32 cellular contexts compared by ENCODE assay signal in the genomic region with DNA sequence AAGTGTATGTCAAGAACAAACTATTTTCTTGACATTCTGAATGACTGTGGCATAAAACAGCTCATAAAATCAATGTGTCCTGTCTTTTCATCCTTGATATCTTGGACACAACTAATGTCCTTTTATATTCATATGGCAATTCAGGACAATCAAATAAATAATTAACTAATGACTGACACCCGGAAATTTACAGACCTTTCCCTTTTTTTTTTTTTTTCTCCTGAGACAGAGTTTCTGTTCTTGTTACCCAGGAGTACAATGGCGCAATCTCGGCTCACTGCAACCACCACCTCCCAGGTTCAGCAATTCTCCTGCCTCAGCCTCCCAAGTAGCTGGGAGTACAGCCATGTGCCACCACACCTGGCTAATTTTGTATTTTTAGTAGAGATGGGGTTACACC.
"Had no signal": no experiment of that assay in that cellular context is flagged by ENCODE, and none has a peak within 500 bp of the region (broad histone marks: within the 10 kb centered on the region; RNA-seq: fewer than 3 reads in every experiment).

No MANE protein-coding gene starts in this region.

- FAIRE-seq: TTC549 had no signal

- ATAC-seq: activated CD4-positive, alpha-beta T cell treated with anti-CD3 and anti-CD28 coated beads for 36 hours; activated CD4-positive, CD25-positive, alpha-beta regulatory T cell treated with anti-CD3 and anti-CD28 coated beads, Interleukin-2, amount 50 U/mL, for 24 hours; activated CD8-positive, alpha-beta T cell treated with anti-CD3 and anti-CD28 coated beads, Interleukin-2, amount 10 ng/mL, durations not matched to agents 7 days and 5 days; PC-3; WTC11 had no signal

- H3K27me3 Mint-ChIP-seq: activated CD4-positive, alpha-beta T cell treated with anti-CD3 and anti-CD28 coated beads, Interleukin-2, amount 10 ng/mL, durations not matched to agents 7 days and 5 days had no signal

- H3K9me3 Mint-ChIP-seq: activated CD4-positive, alpha-beta T cell treated with anti-CD3 and anti-CD28 coated beads, Interleukin-2, amount 10 ng/mL, durations not matched to agents 7 days and 5 days; activated naive CD4-positive, alpha-beta T cell treated with anti-CD3 and anti-CD28 coated beads, Interleukin-2, amount 50 U/mL, for 24 hours; activated T-cell treated with anti-CD3 and anti-CD28 coated beads, Interleukin-2, amount 50 U/mL, for 24 hours; T-helper 1 cell treated with Interleukin-12 subunit alpha and Interleukin-12 subunit beta and Interleukin-4 antibody, amounts not matched to agents 30 μg/mL and 1 μg/mL, for 36 hours; T-helper 2 cell treated with Interferon-gamma antibody and Interleukin-4, amounts not matched to agents 5 μg/mL and 100 μg/mL, for 36 hours had no signal

- H3K27me3 ChIP-seq: adrenal gland, brain microvascular endothelial cell, MG63, Peyer's patch, SJSA1 had no signal

- DNase-seq: activated CD4-positive, alpha-beta T cell treated with anti-CD3 and anti-CD28 coated beads for 36 hours; activated CD4-positive, alpha-beta T cell treated with anti-CD3 and anti-CD28 coated beads, Interleukin-2, amount 10 ng/mL, durations not matched to agents 7 days and 5 days; activated CD4-positive, alpha-beta T cell treated with anti-CD3 and anti-CD28 coated beads, Interleukin-2, amount 50 U/mL, for 48 hours; activated CD8-positive, alpha-beta T cell treated with anti-CD3 and anti-CD28 coated beads, Interleukin-2, amount 10 ng/mL, durations not matched to agents 7 days and 5 days; activated gamma-delta T cell; activated naive CD4-positive, alpha-beta T cell treated with Interleukin-2 at 50 U/mL for 16 hours; activated T-cell treated with anti-CD3 and anti-CD28 coated beads, Interleukin-2, amount 50 U/mL, for 24 hours; adrenal gland; anterior cingulate cortex; brain microvascular endothelial cell; Kasumi-1; KG1; MG63; NCI-H1092; NCI-H1436 treated with DMSO at 0.1 percent for 48 hours; NCI-H1694 treated with DMSO at 0.1 percent for 48 hours; NCI-H2029; NCI-H345; NCI-H524 treated with DMSO at 0.1 percent for 48 hours; PC-3; Peyer's patch; RPMI8226; SHP77 treated with DMSO at 0.1 percent for 48 hours; SK-N-SH had no signal

- H3K4me3 Mint-ChIP-seq: activated CD4-positive, alpha-beta T cell treated with anti-CD3 and anti-CD28 coated beads for 36 hours; activated CD4-positive, alpha-beta T cell treated with anti-CD3 and anti-CD28 coated beads, Interleukin-2, amount 10 ng/mL, durations not matched to agents 7 days and 5 days; activated CD8-positive, alpha-beta T cell treated with anti-CD3 and anti-CD28 coated beads, Interleukin-2, amount 10 ng/mL, durations not matched to agents 7 days and 5 days; activated naive CD4-positive, alpha-beta T cell treated with anti-CD3 and anti-CD28 coated beads, Interleukin-2, amount 50 U/mL, for 24 hours; activated T-cell treated with anti-CD3 and anti-CD28 coated beads, Interleukin-2, amount 50 U/mL, for 24 hours; T-helper 1 cell treated with Interleukin-12 subunit alpha and Interleukin-12 subunit beta and Interleukin-4 antibody, amounts not matched to agents 30 μg/mL and 1 μg/mL, for 36 hours; T-helper 2 cell treated with Interferon-gamma antibody and Interleukin-4, amounts not matched to agents 5 μg/mL and 100 μg/mL, for 36 hours; WTC11 had no signal

- H3K27ac ChIP-seq: adrenal gland, brain microvascular endothelial cell, Peyer's patch, SJSA1 had no signal

- H3K36me3 ChIP-seq: adrenal gland, brain microvascular endothelial cell, MG63, Peyer's patch, SJSA1 had no signal

- H3K27ac Mint-ChIP-seq: activated CD4-positive, alpha-beta T cell treated with anti-CD3 and anti-CD28 coated beads for 36 hours; activated CD4-positive, alpha-beta T cell treated with anti-CD3 and anti-CD28 coated beads, Interleukin-2, amount 10 ng/mL, durations not matched to agents 7 days and 5 days; activated CD8-positive, alpha-beta T cell treated with anti-CD3 and anti-CD28 coated beads, Interleukin-2, amount 10 ng/mL, durations not matched to agents 7 days and 5 days; activated naive CD4-positive, alpha-beta T cell treated with anti-CD3 and anti-CD28 coated beads, Interleukin-2, amount 50 U/mL, for 24 hours; activated T-cell treated with anti-CD3 and anti-CD28 coated beads, Interleukin-2, amount 50 U/mL, for 24 hours; activated T-helper 2 cell treated with anti-CD3 and anti-CD28 coated beads, Interferon-gamma antibody, Interleukin-2, Interleukin-4, amounts not matched to agents 10 μg/mL and 5 μg/mL and 100 μg/mL, durations not matched to agents 14 hours and 24 hours and 36 hours; T-helper 1 cell treated with Interleukin-12 subunit alpha and Interleukin-12 subunit beta and Interleukin-4 antibody, amounts not matched to agents 30 μg/mL and 1 μg/mL, for 36 hours; T-helper 2 cell treated with Interferon-gamma antibody and Interleukin-4, amounts not matched to agents 5 μg/mL and 100 μg/mL, for 36 hours; WTC11 had no signal

- H3K9me3 ChIP-seq: adrenal gland, MG63, Peyer's patch, SJSA1, SK-N-SH had no signal

- H3K36me3 Mint-ChIP-seq: activated naive CD4-positive, alpha-beta T cell treated with anti-CD3 and anti-CD28 coated beads, Interleukin-2, amount 50 U/mL, for 24 hours had no signal

- H3K4me3 ChIP-seq: adrenal gland, MG63, Peyer's patch, SJSA1 had no signal

- H3K4me1 ChIP-seq: adrenal gland, Peyer's patch, SJSA1 had no signal

- H3K4me1 Mint-ChIP-seq: activated CD4-positive, alpha-beta T cell treated with anti-CD3 and anti-CD28 coated beads for 36 hours; activated CD4-positive, alpha-beta T cell treated with anti-CD3 and anti-CD28 coated beads, Interleukin-2, amount 10 ng/mL, durations not matched to agents 7 days and 5 days; activated naive CD4-positive, alpha-beta T cell treated with anti-CD3 and anti-CD28 coated beads, Interleukin-2, amount 50 U/mL, for 24 hours; WTC11 had no signal

- H3K4me2 ChIP-seq: SK-N-SH had no signal
